In genomic region chr19:19385131-19385899, GRCh38 we compare ENCODE assay signal across 1 cellular context.
TF ChIP-seq lines count a peak whose summit lies in the region.

No MANE protein-coding gene starts in this region.

TF ChIP-seq in K562, 482 proteins besides CTCF, POLR2A, EP300 and RAD21 (continued from another document and continues in another):
- peak; percentile 97 for TF ChIP-seq ZNF592 (IDR thresholded peaks at IDR 0.05)
- no peak for TF ChIP-seq ZC3H4 (CRISPR knock-in tag; IDR thresholded peaks at IDR 0.05; ENCODE audit: borderline replicate concordance)
- TF ChIP-seq TBL1XR1 (IDR thresholded peaks at IDR 0.05; ENCODE audit: low read length in 2 of 2), result no peak
- TF ChIP-seq POLR2H (tag; IDR thresholded peaks at IDR 0.05; ENCODE audit: low read depth), result peak; percentile 72
- TF ChIP-seq, protein P1, sequence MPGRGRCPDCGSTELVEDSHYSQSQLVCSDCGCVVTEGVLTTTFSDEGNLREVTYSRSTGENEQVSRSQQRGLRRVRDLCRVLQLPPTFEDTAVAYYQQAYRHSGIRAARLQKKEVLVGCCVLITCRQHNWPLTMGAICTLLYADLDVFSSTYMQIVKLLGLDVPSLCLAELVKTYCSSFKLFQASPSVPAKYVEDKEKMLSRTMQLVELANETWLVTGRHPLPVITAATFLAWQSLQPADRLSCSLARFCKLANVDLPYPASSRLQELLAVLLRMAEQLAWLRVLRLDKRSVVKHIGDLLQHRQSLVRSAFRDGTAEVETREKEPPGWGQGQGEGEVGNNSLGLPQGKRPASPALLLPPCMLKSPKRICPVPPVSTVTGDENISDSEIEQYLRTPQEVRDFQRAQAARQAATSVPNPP (IDR thresholded peaks at IDR 0.05; ENCODE audit: borderline replicate concordance, insufficient read depth, insufficient read length), result no peak
- TF ChIP-seq, protein P2, sequence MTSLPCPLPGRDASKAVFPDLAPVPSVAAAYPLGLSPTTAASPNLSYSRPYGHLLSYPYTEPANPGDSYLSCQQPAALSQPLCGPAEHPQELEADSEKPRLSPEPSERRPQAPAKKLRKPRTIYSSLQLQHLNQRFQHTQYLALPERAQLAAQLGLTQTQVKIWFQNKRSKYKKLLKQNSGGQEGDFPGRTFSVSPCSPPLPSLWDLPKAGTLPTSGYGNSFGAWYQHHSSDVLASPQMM (CRISPR knock-in tag; IDR thresholded peaks at IDR 0.05), result no peak
- TF ChIP-seq ZNF449 (CRISPR knock-in tag; IDR thresholded peaks at IDR 0.05), result peak; percentile 74; the same call in 1 of the 2 replicates
- TF ChIP-seq, protein P3, sequence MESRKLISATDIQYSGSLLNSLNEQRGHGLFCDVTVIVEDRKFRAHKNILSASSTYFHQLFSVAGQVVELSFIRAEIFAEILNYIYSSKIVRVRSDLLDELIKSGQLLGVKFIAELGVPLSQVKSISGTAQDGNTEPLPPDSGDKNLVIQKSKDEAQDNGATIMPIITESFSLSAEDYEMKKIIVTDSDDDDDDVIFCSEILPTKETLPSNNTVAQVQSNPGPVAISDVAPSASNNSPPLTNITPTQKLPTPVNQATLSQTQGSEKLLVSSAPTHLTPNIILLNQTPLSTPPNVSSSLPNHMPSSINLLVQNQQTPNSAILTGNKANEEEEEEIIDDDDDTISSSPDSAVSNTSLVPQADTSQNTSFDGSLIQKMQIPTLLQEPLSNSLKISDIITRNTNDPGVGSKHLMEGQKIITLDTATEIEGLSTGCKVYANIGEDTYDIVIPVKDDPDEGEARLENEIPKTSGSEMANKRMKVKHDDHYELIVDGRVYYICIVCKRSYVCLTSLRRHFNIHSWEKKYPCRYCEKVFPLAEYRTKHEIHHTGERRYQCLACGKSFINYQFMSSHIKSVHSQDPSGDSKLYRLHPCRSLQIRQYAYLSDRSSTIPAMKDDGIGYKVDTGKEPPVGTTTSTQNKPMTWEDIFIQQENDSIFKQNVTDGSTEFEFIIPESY (CRISPR knock-in tag; IDR thresholded peaks at IDR 0.05), result 0 out of 2 replicates have a peak, but pooled peaks have one; percentile 31
- TF ChIP-seq KLF13 (tag; IDR thresholded peaks at IDR 0.05; ENCODE audit: borderline replicate concordance, low read depth), result peak; percentile 61; the same call in 1 of the 2 replicates
- TF ChIP-seq SMAD2 (IDR thresholded peaks at IDR 0.05; ENCODE audit: low read depth, low read length), result no peak
- TF ChIP-seq PML (IDR thresholded peaks at IDR 0.05; ENCODE audit: low read length), result no peak; the same call in 1 of the 2 replicates
- 0 out of 2 replicates have a peak, but pooled peaks have one; percentile 63 for TF ChIP-seq ZBTB17 (CRISPR knock-in tag; IDR thresholded peaks at IDR 0.05)
- TF ChIP-seq ASH1L (IDR thresholded peaks at IDR 0.05; ENCODE audit: borderline replicate concordance, low read depth, partially characterized antibody), result peak; percentile 97
- no peak for TF ChIP-seq NCOR1 (IDR thresholded peaks at IDR 0.05)
- TF ChIP-seq HDAC3 (IDR thresholded peaks at IDR 0.05; ENCODE audit: borderline replicate concordance, partially characterized antibody), result no peak
- TF ChIP-seq ZEB2 (IDR thresholded peaks at IDR 0.05), result no peak
- no peak for TF ChIP-seq FOXA1 (IDR thresholded peaks at IDR 0.05; ENCODE audit: borderline replicate concordance)
- TF ChIP-seq DEAF1 (CRISPR knock-in tag; IDR thresholded peaks at IDR 0.05), result no peak
- TF ChIP-seq, protein P4, sequence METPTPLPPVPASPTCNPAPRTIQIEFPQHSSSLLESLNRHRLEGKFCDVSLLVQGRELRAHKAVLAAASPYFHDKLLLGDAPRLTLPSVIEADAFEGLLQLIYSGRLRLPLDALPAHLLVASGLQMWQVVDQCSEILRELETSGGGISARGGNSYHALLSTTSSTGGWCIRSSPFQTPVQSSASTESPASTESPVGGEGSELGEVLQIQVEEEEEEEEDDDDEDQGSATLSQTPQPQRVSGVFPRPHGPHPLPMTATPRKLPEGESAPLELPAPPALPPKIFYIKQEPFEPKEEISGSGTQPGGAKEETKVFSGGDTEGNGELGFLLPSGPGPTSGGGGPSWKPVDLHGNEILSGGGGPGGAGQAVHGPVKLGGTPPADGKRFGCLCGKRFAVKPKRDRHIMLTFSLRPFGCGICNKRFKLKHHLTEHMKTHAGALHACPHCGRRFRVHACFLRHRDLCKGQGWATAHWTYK (CRISPR knock-in tag; IDR thresholded peaks at IDR 0.05), result peak; percentile 89
- 0 out of 2 replicates have a peak, but pooled peaks have one; percentile 22 for TF ChIP-seq ETV5 (CRISPR knock-in tag; IDR thresholded peaks at IDR 0.05; ENCODE audit: low read depth)
- TF ChIP-seq NRF1 (conservative IDR thresholded peaks at IDR 0.05 in 1 of 2, IDR thresholded peaks at IDR 0.05 in 1 of 2), result peak; percentile 93 to 94
- TF ChIP-seq ZNF253 (CRISPR knock-in tag; conservative IDR thresholded peaks at IDR 0.05), result no peak
- no peak for TF ChIP-seq ZNF174 (CRISPR knock-in tag; IDR thresholded peaks at IDR 0.05)
- TF ChIP-seq FOXK2 (conservative IDR thresholded peaks at IDR 0.05 in 1 of 2, IDR thresholded peaks at IDR 0.05 in 1 of 2; ENCODE audit: low read depth in 2 of 2), result peak in 1 of 2 experiments; percentile 18; a peak in 1 of 4 replicates
- TF ChIP-seq SRSF7 (optimal IDR thresholded peaks at IDR 0.05; ENCODE audit: low read depth, low read length), result no peak
- no peak for TF ChIP-seq ZNF740 (CRISPR knock-in tag; IDR thresholded peaks at IDR 0.05)
- no peak for TF ChIP-seq ZNF740 (tag; IDR thresholded peaks at IDR 0.05)
- peak; percentile 82; the same call in 1 of the 2 replicates for TF ChIP-seq ARID3B (CRISPR knock-in tag; IDR thresholded peaks at IDR 0.05; ENCODE audit: borderline replicate concordance)
- TF ChIP-seq CCAR2 (IDR thresholded peaks at IDR 0.05; ENCODE audit: low read depth, low read length), result no peak
- TF ChIP-seq E2F3 (CRISPR knock-in tag; IDR thresholded peaks at IDR 0.05), result peak; percentile 63; the same call in 1 of the 2 replicates
- TF ChIP-seq SOX6 (IDR thresholded peaks at IDR 0.05), result peak; percentile 21; the same call in 1 of the 2 replicates
- no peak for TF ChIP-seq BRF1 (IDR thresholded peaks at IDR 0.05; ENCODE audit: borderline replicate concordance, extremely low read depth, insufficient read length)
- TF ChIP-seq FIP1L1 (IDR thresholded peaks at IDR 0.05; ENCODE audit: low read depth, low read length, poor library complexity, severe bottlenecking), result no peak
- TF ChIP-seq, protein P5, sequence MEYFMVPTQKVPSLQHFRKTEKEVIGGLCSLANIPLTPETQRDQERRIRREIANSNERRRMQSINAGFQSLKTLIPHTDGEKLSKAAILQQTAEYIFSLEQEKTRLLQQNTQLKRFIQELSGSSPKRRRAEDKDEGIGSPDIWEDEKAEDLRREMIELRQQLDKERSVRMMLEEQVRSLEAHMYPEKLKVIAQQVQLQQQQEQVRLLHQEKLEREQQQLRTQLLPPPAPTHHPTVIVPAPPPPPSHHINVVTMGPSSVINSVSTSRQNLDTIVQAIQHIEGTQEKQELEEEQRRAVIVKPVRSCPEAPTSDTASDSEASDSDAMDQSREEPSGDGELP (CRISPR knock-in tag; IDR thresholded peaks at IDR 0.05; ENCODE audit: borderline replicate concordance), result peak; percentile 85
- TF ChIP-seq RBM39 (optimal IDR thresholded peaks at IDR 0.05; ENCODE audit: low read depth, low read length), result no peak
- no peak for TF ChIP-seq ZNF830 (CRISPR knock-in tag; IDR thresholded peaks at IDR 0.05)
- TF ChIP-seq TAF7 (tag; IDR thresholded peaks at IDR 0.05), result peak; percentile 22; the same call in 1 of the 2 replicates
- TF ChIP-seq MYNN (IDR thresholded peaks at IDR 0.05), result peak; percentile 39; the same call in 1 of the 2 replicates
- TF ChIP-seq MYNN (CRISPR knock-in tag; IDR thresholded peaks at IDR 0.05), result no peak
- no peak for TF ChIP-seq SNRNP70 (optimal IDR thresholded peaks at IDR 0.05; ENCODE audit: low read depth, low read length)
- peak; percentile 88 for TF ChIP-seq CREM (IDR thresholded peaks at IDR 0.05; ENCODE audit: low read depth)
- TF ChIP-seq ZNF696 (CRISPR knock-in tag; conservative IDR thresholded peaks at IDR 0.05), result no peak
- no peak for TF ChIP-seq LCOR (CRISPR knock-in tag; IDR thresholded peaks at IDR 0.05)
- no peak for TF ChIP-seq MXI1 (IDR thresholded peaks at IDR 0.05; ENCODE audit: low read depth, low read length)
- peak; percentile 78; the same call in 1 of the 2 replicates for TF ChIP-seq ZNF583 (CRISPR knock-in tag; IDR thresholded peaks at IDR 0.05)
- TF ChIP-seq SRF (CRISPR knock-in tag; IDR thresholded peaks at IDR 0.05), result peak in 1 of 2 experiments; percentile 80; a peak in 2 of 4 replicates
- no peak for TF ChIP-seq HNRNPLL (IDR thresholded peaks at IDR 0.05; ENCODE audit: low read depth, low read length, poor library complexity, severe bottlenecking)
- TF ChIP-seq, protein P6, sequence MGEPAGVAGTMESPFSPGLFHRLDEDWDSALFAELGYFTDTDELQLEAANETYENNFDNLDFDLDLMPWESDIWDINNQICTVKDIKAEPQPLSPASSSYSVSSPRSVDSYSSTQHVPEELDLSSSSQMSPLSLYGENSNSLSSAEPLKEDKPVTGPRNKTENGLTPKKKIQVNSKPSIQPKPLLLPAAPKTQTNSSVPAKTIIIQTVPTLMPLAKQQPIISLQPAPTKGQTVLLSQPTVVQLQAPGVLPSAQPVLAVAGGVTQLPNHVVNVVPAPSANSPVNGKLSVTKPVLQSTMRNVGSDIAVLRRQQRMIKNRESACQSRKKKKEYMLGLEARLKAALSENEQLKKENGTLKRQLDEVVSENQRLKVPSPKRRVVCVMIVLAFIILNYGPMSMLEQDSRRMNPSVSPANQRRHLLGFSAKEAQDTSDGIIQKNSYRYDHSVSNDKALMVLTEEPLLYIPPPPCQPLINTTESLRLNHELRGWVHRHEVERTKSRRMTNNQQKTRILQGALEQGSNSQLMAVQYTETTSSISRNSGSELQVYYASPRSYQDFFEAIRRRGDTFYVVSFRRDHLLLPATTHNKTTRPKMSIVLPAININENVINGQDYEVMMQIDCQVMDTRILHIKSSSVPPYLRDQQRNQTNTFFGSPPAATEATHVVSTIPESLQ (CRISPR knock-in tag; IDR thresholded peaks at IDR 0.05), result no peak
- TF ChIP-seq GTF2F1 (IDR thresholded peaks at IDR 0.05; ENCODE audit: low read depth, low read length), result peak; percentile 82
